Comparison of ENCODE assay signal across 2 cellular contexts in the genomic region with DNA sequence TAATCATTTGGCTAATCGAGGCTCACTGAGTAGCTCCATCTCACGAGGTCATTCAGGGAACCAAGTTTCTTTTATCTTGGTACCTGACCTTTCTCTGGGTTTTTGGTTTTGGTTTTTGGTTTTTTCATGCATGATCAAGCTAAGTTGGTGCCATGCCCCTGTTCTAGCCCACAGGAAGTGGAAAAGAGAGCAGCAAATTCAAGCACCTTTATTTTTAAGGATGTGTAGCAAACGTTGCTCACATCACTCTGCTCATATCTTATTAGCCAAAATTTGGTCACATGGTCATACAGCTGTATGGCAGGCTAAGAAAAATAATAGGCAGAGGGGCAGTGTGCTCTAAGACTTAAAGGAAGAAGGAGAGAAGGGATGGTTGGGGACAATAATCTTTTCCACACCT.
TF ChIP-seq lines count a peak whose summit lies in the region.

No MANE protein-coding gene starts in this region.

TF ChIP-seq in HepG2, 621 proteins besides CTCF, POLR2A, EP300 and RAD21:
- TF ChIP-seq CBX5 (CRISPR knock-in tag; IDR thresholded peaks at IDR 0.05; ENCODE audit: borderline replicate concordance) (no peak), CREB1 (IDR thresholded peaks at IDR 0.05) (0 out of 2 replicates have a peak, but pooled peaks have one; percentile 6), CREB1 (CRISPR knock-in tag; IDR thresholded peaks at IDR 0.05) (no peak)

TF ChIP-seq in H1, 55 proteins besides CTCF, POLR2A, EP300 and RAD21:
- no peak for TF ChIP-seq SP1 (IDR thresholded peaks at IDR 0.05; ENCODE audit: low read depth, low read length)
- TF ChIP-seq MAFK (IDR thresholded peaks at IDR 0.05; ENCODE audit: low read depth, low read length): no peak
- TF ChIP-seq JUND (IDR thresholded peaks at IDR 0.05; ENCODE audit: low read length): no peak
- no peak for TF ChIP-seq HDAC6 (IDR thresholded peaks at IDR 0.05; ENCODE audit: low read depth, low read length)
- no peak for TF ChIP-seq RFX5 (IDR thresholded peaks at IDR 0.05; ENCODE audit: borderline replicate concordance, low read depth, low read length)
- TF ChIP-seq CHD1 (IDR thresholded peaks at IDR 0.05; ENCODE audit: low read depth, low read length): no peak
- no peak for TF ChIP-seq ASH2L (IDR thresholded peaks at IDR 0.05; ENCODE audit: low read length)
- TF ChIP-seq SRF (IDR thresholded peaks at IDR 0.05; ENCODE audit: low read depth, low read length): no peak
- no peak for TF ChIP-seq TAF7 (optimal IDR thresholded peaks at IDR 0.05; ENCODE audit: borderline replicate concordance, low read depth, low read length)
- TF ChIP-seq SP4 (IDR thresholded peaks at IDR 0.05; ENCODE audit: low read length): no peak
- no peak for TF ChIP-seq CREB1 (IDR thresholded peaks at IDR 0.05)
- no peak for TF ChIP-seq RXRA (IDR thresholded peaks at IDR 0.05; ENCODE audit: insufficient read depth, low read depth, low read length)
- TF ChIP-seq FOSL1 (IDR thresholded peaks at IDR 0.05; ENCODE audit: insufficient read depth, low read depth, low read length): no peak
- TF ChIP-seq, protein P1, sequence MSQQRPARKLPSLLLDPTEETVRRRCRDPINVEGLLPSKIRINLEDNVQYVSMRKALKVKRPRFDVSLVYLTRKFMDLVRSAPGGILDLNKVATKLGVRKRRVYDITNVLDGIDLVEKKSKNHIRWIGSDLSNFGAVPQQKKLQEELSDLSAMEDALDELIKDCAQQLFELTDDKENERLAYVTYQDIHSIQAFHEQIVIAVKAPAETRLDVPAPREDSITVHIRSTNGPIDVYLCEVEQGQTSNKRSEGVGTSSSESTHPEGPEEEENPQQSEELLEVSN (IDR thresholded peaks at IDR 0.05): no peak
- no peak for TF ChIP-seq NANOG (IDR thresholded peaks at IDR 0.05; ENCODE audit: insufficient read depth, low read depth, low read length, poor library complexity, severe bottlenecking)
- TF ChIP-seq CBX8 (IDR thresholded peaks at IDR 0.05; ENCODE audit: borderline replicate concordance, low read depth, low read length): no peak
- TF ChIP-seq RNF2 (IDR thresholded peaks at IDR 0.05; ENCODE audit: borderline replicate concordance, low read depth, low read length, missing control alignments, poor library complexity, severe bottlenecking): no peak
- no peak for TF ChIP-seq JUN (IDR thresholded peaks at IDR 0.05; ENCODE audit: low read depth, low read length)
- TF ChIP-seq TAF1 (IDR thresholded peaks at IDR 0.05; ENCODE audit: low read depth, low read length): no peak
